ENCODE assay signal across 1 cellular context in the genomic region with DNA sequence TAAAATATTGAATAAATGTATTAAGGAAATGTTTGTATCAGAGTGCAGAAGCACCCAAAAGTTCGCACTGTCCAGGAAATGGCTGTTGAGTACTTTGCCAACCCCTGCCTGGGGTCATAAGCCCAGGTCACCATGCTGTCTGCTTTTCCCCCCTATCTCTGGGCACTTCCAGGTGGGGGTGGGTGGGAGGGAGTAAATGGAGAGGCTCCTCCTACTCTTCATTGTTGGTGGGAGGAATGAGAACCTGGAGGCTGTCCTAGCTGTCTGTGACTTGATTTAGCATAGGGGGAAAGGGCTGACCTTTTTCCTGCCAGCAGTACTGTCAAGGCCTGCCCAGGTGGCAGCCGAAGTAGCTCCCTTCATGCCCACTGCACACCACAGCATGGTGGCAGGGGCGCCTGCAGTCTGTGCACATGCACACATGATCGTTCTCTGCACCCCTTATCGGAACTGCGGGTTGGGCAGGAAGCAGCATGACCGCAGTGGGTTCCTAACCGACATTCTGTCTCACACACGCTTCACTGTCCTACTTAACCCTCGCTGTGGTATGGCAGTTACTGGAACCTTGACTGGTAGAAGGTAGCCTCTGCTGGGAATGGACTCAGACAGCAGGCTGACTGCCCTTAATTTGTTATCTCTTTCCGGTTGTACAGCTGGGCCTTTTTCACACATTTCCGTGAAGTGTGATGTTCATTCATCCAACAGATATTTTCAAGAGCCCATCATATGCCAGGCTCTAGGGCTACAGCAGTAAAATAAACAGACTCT.
TF ChIP-seq lines count a peak whose summit lies in the region.

No MANE protein-coding gene starts in this region.

TF ChIP-seq in K562, 482 proteins besides CTCF, POLR2A, EP300 and RAD21 (continued from another document and continues in another):
- TF ChIP-seq, protein P1, sequence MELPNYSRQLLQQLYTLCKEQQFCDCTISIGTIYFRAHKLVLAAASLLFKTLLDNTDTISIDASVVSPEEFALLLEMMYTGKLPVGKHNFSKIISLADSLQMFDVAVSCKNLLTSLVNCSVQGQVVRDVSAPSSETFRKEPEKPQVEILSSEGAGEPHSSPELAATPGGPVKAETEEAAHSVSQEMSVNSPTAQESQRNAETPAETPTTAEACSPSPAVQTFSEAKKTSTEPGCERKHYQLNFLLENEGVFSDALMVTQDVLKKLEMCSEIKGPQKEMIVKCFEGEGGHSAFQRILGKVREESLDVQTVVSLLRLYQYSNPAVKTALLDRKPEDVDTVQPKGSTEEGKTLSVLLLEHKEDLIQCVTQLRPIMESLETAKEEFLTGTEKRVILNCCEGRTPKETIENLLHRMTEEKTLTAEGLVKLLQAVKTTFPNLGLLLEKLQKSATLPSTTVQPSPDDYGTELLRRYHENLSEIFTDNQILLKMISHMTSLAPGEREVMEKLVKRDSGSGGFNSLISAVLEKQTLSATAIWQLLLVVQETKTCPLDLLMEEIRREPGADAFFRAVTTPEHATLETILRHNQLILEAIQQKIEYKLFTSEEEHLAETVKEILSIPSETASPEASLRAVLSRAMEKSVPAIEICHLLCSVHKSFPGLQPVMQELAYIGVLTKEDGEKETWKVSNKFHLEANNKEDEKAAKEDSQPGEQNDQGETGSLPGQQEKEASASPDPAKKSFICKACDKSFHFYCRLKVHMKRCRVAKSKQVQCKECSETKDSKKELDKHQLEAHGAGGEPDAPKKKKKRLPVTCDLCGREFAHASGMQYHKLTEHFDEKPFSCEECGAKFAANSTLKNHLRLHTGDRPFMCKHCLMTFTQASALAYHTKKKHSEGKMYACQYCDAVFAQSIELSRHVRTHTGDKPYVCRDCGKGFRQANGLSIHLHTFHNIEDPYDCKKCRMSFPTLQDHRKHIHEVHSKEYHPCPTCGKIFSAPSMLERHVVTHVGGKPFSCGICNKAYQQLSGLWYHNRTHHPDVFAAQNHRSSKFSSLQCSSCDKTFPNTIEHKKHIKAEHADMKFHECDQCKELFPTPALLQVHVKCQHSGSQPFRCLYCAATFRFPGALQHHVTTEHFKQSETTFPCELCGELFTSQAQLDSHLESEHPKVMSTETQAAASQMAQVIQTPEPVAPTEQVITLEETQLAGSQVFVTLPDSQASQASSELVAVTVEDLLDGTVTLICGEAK (IDR thresholded peaks at IDR 0.05), result no peak; the same call in 1 of the 2 replicates
- TF ChIP-seq, protein P1 (CRISPR knock-in tag; IDR thresholded peaks at IDR 0.05), result no peak
- TF ChIP-seq HDAC1 (IDR thresholded peaks at IDR 0.05) (peak in 1 of 2 experiments; percentile 63; a peak in 1 of 4 replicates), SAFB2 (IDR thresholded peaks at IDR 0.05; ENCODE audit: borderline replicate concordance, low read depth, low read length, severe bottlenecking) (no peak), STAT5A (IDR thresholded peaks at IDR 0.05; ENCODE audit: borderline replicate concordance, low read length) (no peak), JUND (IDR thresholded peaks at IDR 0.05; ENCODE audit: borderline replicate concordance, low read depth, low read length) (peak; percentile 52; the same call in 1 of the 2 replicates), JUND (tag; IDR thresholded peaks at IDR 0.05; ENCODE audit: borderline replicate concordance, low read depth, low read length) (peak; percentile 43; the same call in 1 of the 3 replicates), CCAR2 (IDR thresholded peaks at IDR 0.05; ENCODE audit: low read depth, low read length) (no peak), HDGF (IDR thresholded peaks at IDR 0.05) (no peak), TRIM24 (IDR thresholded peaks at IDR 0.05) (0 out of 4 replicates have a peak, but pooled peaks of 1 of the 2 experiments have one; percentile 32), NFRKB (IDR thresholded peaks at IDR 0.05; ENCODE audit: low read depth) (0 out of 2 replicates have a peak, but pooled peaks have one; percentile 49), SPI1 (IDR thresholded peaks at IDR 0.05; ENCODE audit: borderline replicate concordance, low read depth, low read length) (no peak), ZNF551 (CRISPR knock-in tag; IDR thresholded peaks at IDR 0.05) (no peak), MTA1 (IDR thresholded peaks at IDR 0.05; ENCODE audit: borderline replicate concordance) (no peak; the same call in 1 of the 2 replicates), RCOR1 (IDR thresholded peaks at IDR 0.05; ENCODE audit: borderline replicate concordance in 1 of 2, low read depth in 2 of 2, low read length in 2 of 2) (peak in 1 of 2 experiments; percentile 82; a peak in 2 of 4 replicates), FUS (optimal IDR thresholded peaks at IDR 0.05; ENCODE audit: low read depth, low read length) (no peak), ZSCAN32 (CRISPR knock-in tag; IDR thresholded peaks at IDR 0.05) (no peak), GABPB1 (CRISPR knock-in tag; IDR thresholded peaks at IDR 0.05) (peak; percentile 71; the same call in 1 of the 2 replicates), ZFP36 (IDR thresholded peaks at IDR 0.05; ENCODE audit: low read depth, low read length, partially characterized antibody) (no peak), TBL1XR1 (IDR thresholded peaks at IDR 0.05; ENCODE audit: low read length in 2 of 2) (peak in 1 of 2 experiments; percentile 21; a peak in 1 of 4 replicates), ASH1L (IDR thresholded peaks at IDR 0.05; ENCODE audit: borderline replicate concordance, low read depth, partially characterized antibody) (no peak), STAG1 (CRISPR knock-in tag; IDR thresholded peaks at IDR 0.05; ENCODE audit: borderline replicate concordance) (no peak), ADNP (tag; IDR thresholded peaks at IDR 0.05) (no peak), NR3C1 (CRISPR knock-in tag; IDR thresholded peaks at IDR 0.05) (no peak), TEAD4 (IDR thresholded peaks at IDR 0.05; ENCODE audit: low read length) (peak; percentile 63; the same call in 1 of the 2 replicates), TEAD4 (CRISPR knock-in tag; IDR thresholded peaks at IDR 0.05; ENCODE audit: borderline replicate concordance) (no peak), NR2F6 (CRISPR knock-in tag; IDR thresholded peaks at IDR 0.05) (no peak), ZNF3 (CRISPR knock-in tag; IDR thresholded peaks at IDR 0.05) (no peak), NCOA1 (IDR thresholded peaks at IDR 0.05; ENCODE audit: low read depth) (peak; percentile 32; the same call in 1 of the 2 replicates), TOE1 (IDR thresholded peaks at IDR 0.05; ENCODE audit: borderline replicate concordance) (no peak; the same call in 1 of the 2 replicates), TOE1 (CRISPR knock-in tag; IDR thresholded peaks at IDR 0.05; ENCODE audit: borderline replicate concordance, low read depth) (no peak), POLR2G (IDR thresholded peaks at IDR 0.05; ENCODE audit: low read depth, low read length) (0 out of 2 replicates have a peak, but pooled peaks have one; percentile 36), LEF1 (IDR thresholded peaks at IDR 0.05) (peak; percentile 59; the same call in 1 of the 2 replicates), POU5F1 (IDR thresholded peaks at IDR 0.05; ENCODE audit: borderline replicate concordance, low read depth, low read length, partially characterized antibody) (no peak), THRAP3 (IDR thresholded peaks at IDR 0.05; ENCODE audit: borderline replicate concordance) (no peak)
- TF ChIP-seq, protein P2, sequence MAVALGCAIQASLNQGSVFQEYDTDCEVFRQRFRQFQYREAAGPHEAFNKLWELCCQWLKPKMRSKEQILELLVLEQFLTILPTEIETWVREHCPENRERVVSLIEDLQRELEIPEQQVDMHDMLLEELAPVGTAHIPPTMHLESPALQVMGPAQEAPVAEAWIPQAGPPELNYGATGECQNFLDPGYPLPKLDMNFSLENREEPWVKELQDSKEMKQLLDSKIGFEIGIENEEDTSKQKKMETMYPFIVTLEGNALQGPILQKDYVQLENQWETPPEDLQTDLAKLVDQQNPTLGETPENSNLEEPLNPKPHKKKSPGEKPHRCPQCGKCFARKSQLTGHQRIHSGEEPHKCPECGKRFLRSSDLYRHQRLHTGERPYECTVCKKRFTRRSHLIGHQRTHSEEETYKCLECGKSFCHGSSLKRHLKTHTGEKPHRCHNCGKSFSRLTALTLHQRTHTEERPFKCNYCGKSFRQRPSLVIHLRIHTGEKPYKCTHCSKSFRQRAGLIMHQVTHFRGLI (CRISPR knock-in tag; IDR thresholded peaks at IDR 0.05), result peak; percentile 70; the same call in 1 of the 2 replicates
- TF ChIP-seq, protein P3, sequence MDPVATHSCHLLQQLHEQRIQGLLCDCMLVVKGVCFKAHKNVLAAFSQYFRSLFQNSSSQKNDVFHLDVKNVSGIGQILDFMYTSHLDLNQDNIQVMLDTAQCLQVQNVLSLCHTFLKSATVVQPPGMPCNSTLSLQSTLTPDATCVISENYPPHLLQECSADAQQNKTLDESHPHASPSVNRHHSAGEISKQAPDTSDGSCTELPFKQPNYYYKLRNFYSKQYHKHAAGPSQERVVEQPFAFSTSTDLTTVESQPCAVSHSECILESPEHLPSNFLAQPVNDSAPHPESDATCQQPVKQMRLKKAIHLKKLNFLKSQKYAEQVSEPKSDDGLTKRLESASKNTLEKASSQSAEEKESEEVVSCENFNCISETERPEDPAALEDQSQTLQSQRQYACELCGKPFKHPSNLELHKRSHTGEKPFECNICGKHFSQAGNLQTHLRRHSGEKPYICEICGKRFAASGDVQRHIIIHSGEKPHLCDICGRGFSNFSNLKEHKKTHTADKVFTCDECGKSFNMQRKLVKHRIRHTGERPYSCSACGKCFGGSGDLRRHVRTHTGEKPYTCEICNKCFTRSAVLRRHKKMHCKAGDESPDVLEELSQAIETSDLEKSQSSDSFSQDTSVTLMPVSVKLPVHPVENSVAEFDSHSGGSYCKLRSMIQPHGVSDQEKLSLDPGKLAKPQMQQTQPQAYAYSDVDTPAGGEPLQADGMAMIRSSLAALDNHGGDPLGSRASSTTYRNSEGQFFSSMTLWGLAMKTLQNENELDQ (CRISPR knock-in tag; IDR thresholded peaks at IDR 0.05; ENCODE audit: borderline replicate concordance), result no peak
- TF ChIP-seq, protein P4, sequence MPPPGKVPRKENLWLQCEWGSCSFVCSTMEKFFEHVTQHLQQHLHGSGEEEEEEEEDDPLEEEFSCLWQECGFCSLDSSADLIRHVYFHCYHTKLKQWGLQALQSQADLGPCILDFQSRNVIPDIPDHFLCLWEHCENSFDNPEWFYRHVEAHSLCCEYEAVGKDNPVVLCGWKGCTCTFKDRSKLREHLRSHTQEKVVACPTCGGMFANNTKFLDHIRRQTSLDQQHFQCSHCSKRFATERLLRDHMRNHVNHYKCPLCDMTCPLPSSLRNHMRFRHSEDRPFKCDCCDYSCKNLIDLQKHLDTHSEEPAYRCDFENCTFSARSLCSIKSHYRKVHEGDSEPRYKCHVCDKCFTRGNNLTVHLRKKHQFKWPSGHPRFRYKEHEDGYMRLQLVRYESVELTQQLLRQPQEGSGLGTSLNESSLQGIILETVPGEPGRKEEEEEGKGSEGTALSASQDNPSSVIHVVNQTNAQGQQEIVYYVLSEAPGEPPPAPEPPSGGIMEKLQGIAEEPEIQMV (tag; conservative IDR thresholded peaks at IDR 0.05; ENCODE audit: low read depth), result no peak
- TF ChIP-seq, protein P5, sequence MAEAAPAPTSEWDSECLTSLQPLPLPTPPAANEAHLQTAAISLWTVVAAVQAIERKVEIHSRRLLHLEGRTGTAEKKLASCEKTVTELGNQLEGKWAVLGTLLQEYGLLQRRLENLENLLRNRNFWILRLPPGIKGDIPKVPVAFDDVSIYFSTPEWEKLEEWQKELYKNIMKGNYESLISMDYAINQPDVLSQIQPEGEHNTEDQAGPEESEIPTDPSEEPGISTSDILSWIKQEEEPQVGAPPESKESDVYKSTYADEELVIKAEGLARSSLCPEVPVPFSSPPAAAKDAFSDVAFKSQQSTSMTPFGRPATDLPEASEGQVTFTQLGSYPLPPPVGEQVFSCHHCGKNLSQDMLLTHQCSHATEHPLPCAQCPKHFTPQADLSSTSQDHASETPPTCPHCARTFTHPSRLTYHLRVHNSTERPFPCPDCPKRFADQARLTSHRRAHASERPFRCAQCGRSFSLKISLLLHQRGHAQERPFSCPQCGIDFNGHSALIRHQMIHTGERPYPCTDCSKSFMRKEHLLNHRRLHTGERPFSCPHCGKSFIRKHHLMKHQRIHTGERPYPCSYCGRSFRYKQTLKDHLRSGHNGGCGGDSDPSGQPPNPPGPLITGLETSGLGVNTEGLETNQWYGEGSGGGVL (CRISPR knock-in tag; IDR thresholded peaks at IDR 0.05), result no peak
- TF ChIP-seq, protein P6, sequence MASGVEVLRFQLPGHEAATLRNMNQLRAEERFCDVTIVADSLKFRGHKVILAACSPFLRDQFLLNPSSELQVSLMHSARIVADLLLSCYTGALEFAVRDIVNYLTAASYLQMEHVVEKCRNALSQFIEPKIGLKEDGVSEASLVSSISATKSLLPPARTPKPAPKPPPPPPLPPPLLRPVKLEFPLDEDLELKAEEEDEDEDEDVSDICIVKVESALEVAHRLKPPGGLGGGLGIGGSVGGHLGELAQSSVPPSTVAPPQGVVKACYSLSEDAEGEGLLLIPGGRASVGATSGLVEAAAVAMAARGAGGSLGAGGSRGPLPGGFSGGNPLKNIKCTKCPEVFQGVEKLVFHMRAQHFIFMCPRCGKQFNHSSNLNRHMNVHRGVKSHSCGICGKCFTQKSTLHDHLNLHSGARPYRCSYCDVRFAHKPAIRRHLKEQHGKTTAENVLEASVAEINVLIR (CRISPR knock-in tag; IDR thresholded peaks at IDR 0.05), result no peak
